ENCODE assay signal across 26 cellular contexts in the genomic region with DNA sequence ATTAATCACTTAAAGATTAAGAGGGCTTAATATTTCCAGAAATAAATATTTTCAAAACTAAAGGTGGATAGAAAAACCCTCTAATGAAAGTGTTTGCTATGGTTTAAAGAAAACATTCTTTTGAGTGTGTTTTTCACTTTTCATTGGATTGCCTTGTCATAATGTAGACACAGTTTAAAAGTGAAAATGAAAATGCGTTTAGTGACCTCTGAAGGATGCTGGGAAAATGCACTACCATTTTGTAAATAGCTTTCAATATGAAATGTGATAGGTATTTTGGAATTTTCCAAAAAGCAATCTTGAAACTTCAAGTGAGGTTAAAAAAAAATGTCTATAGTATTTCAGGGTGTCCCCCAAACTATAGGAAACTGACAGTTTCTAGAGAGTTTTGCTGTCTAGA.
"Had no signal": no experiment of that assay in that cellular context is flagged by ENCODE, and none has a peak within 500 bp of the region (broad histone marks: within the 10 kb centered on the region; RNA-seq: fewer than 3 reads in every experiment).

No MANE protein-coding gene starts in this region.

- H3K27ac Mint-ChIP-seq: activated naive CD8-positive, alpha-beta T cell treated with anti-CD3 and anti-CD28 coated beads, Interleukin-2, amount 10 ng/mL, durations not matched to agents 7 days and 5 days; effector memory CD8-positive, alpha-beta T cell; nephron progenitor cell; type B pancreatic cell; WTC11 had no signal

- H3K4me1 Mint-ChIP-seq: activated naive CD8-positive, alpha-beta T cell treated with anti-CD3 and anti-CD28 coated beads, Interleukin-2, amount 10 ng/mL, durations not matched to agents 7 days and 5 days; nephron progenitor cell; WTC11 had no signal

- H3K4me3 ChIP-seq: colonic mucosa, dorsolateral prefrontal cortex, lower lobe of right lung, mucosa of descending colon, pancreas, psoas muscle, right atrium auricular region, spleen, thoracic aorta, vagina had no signal

- H3K9me3 Mint-ChIP-seq: activated naive CD8-positive, alpha-beta T cell treated with anti-CD3 and anti-CD28 coated beads, Interleukin-2, amount 10 ng/mL, durations not matched to agents 7 days and 5 days; nephron progenitor cell; type B pancreatic cell; WTC11 had no signal

- H3K36me3 ChIP-seq: colonic mucosa, lower lobe of right lung, pancreas, right atrium auricular region, spleen, thoracic aorta, vagina had no signal

- H3K9me3 ChIP-seq: colonic mucosa, lower lobe of right lung, mucosa of descending colon, pancreas, psoas muscle, right atrium auricular region, spleen, thoracic aorta, vagina had no signal

- DNase-seq: activated CD4-positive, alpha-beta T cell treated with anti-CD3 and anti-CD28 coated beads, Interleukin-2, amount 50 U/mL, for 4 hours; activated CD8-positive, alpha-beta memory T cell treated with anti-CD3 and anti-CD28 coated beads, Interleukin-2, amount 50 U/mL, for 48 hours; activated naive CD4-positive, alpha-beta T cell treated with Interleukin-2 at 50 U/mL for 16 hours; activated naive CD8-positive, alpha-beta T cell treated with anti-CD3 and anti-CD28 coated beads, Interleukin-2, amount 10 ng/mL, durations not matched to agents 7 days and 5 days; activated T-cell treated with anti-CD3 and anti-CD28 coated beads, Interleukin-2, amount 50 U/mL, for 48 hours; amygdala; colonic mucosa; dorsolateral prefrontal cortex; effector memory CD8-positive, alpha-beta T cell; foreskin melanocyte; kidney; lower lobe of right lung; mesendoderm; mucosa of descending colon; nephron progenitor cell; pancreas; psoas muscle; spleen; stimulated activated CD4-positive, alpha-beta T cell treated with anti-CD3 and anti-CD28 coated beads, Interleukin-4, amount 100 ng/mL, for 1 hour; stimulated activated naive CD4-positive, alpha-beta T cell had no signal

- H3K36me3 Mint-ChIP-seq: activated naive CD8-positive, alpha-beta T cell treated with anti-CD3 and anti-CD28 coated beads, Interleukin-2, amount 10 ng/mL, durations not matched to agents 7 days and 5 days; type B pancreatic cell; WTC11 had no signal

- H3K27me3 ChIP-seq: colonic mucosa, pancreas, right atrium auricular region, spleen, vagina had no signal

- ATAC-seq: effector memory CD8-positive, alpha-beta T cell; esophagus mucosa; lower lobe of right lung; mucosa of descending colon; pancreas; psoas muscle; WTC11 had no signal

- H3K27me3 Mint-ChIP-seq: activated naive CD8-positive, alpha-beta T cell treated with anti-CD3 and anti-CD28 coated beads, Interleukin-2, amount 10 ng/mL, durations not matched to agents 7 days and 5 days; effector memory CD8-positive, alpha-beta T cell; type B pancreatic cell had no signal

- H3K4me1 ChIP-seq: colonic mucosa, lower lobe of right lung, pancreas, psoas muscle, right atrium auricular region, spleen, vagina had no signal

- H3K4me3 Mint-ChIP-seq: activated naive CD8-positive, alpha-beta T cell treated with anti-CD3 and anti-CD28 coated beads, Interleukin-2, amount 10 ng/mL, durations not matched to agents 7 days and 5 days; effector memory CD8-positive, alpha-beta T cell; nephron progenitor cell; type B pancreatic cell; WTC11 had no signal
